ENCODE assay signal across 9 cellular contexts in genomic region chr5:173010547-173011464, GRCh38. TPM values are rescaled to one million over a fixed set of nuclear protein-coding genes. Genes with fewer than 3 reads are reported as not detected.
DNase-seq lines count a peak whose midpoint lies in the region; TF ChIP-seq lines count a peak whose summit lies in the region.
"Had no signal": no experiment of that assay in that cellular context is flagged by ENCODE, and none has a peak within 500 bp of the region (broad histone marks: within the 10 kb centered on the region; RNA-seq: fewer than 3 reads in every experiment).

No MANE protein-coding gene starts in this region.

- TF ChIP-seq CTCF in 22Rv1 (IDR thresholded peaks at IDR 0.05) (peak; percentile 78), endodermal cell (conservative IDR thresholded peaks at IDR 0.05) (peak; percentile 76), WERI-Rb-1 (IDR thresholded peaks at IDR 0.05; ENCODE audit: low read depth, low read length) (no peak)

- peak; percentile 70 for DNase-seq in HuH-7 (ENCODE audit: low spot score)
- peak; percentile 87 for DNase-seq in endodermal cell
- DNase-seq in medulla oblongata (ENCODE audit: extremely low spot score): peak; percentile 83
- no peak for DNase-seq in WERI-Rb-1
- DNase-seq in amniotic stem cell (lab: John Stamatoyannopoulos, UW): no peak
- DNase-seq in T-helper 1 cell: no peak
- DNase-seq in NCI-H446 (lab: John Stamatoyannopoulos, UW): no peak
- DNase-seq: activated T-cell treated with anti-CD3 and anti-CD28 coated beads, Interleukin-2, amount 50 U/mL, for 1 hour had no signal

- no peaks in the 10 kb centered on the region for H3K27me3 Mint-ChIP-seq in endodermal cell (ENCODE audit: insufficient read depth)

- H3K27ac ChIP-seq in 22Rv1: peak overlapping the region; percentile 88
- no peak overlapping the region for H3K27ac ChIP-seq in endodermal cell (ENCODE audit: low read depth, low read length)
- no peak overlapping the region for H3K27ac ChIP-seq in WERI-Rb-1

- no peaks in the 10 kb centered on the region for H3K9me3 Mint-ChIP-seq in endodermal cell

- WGBS in endodermal cell (ENCODE audit: insufficient coverage in 1 of 2, insufficient read length in 1 of 2), 2 experiments: 81 to 84% methylated on average over 11 of the region's 11 CpGs

- H3K36me3 ChIP-seq in endodermal cell (ENCODE audit: control insufficient read depth, insufficient read depth, low read length): peaks cover 18% of the 10 kb centered on the region
- H3K36me3 ChIP-seq in WERI-Rb-1: no peaks in the 10 kb centered on the region

- H3K36me3 Mint-ChIP-seq in endodermal cell (ENCODE audit: low read depth): peaks cover 15% of the 10 kb centered on the region

- no peak overlapping the region for H3K9ac ChIP-seq in endodermal cell (ENCODE audit: extremely low read depth, low read length, poor library complexity, severe bottlenecking)

- no peak overlapping the region for H3K4me3 Mint-ChIP-seq in endodermal cell

- H3K9me3 ChIP-seq in endodermal cell (ENCODE audit: control insufficient read depth, low read length) (no peaks in the 10 kb centered on the region), WERI-Rb-1 (ENCODE audit: severe bottlenecking) (no peaks in the 10 kb centered on the region)

- peaks cover 10% of the 10 kb centered on the region for H3K4me1 ChIP-seq in endodermal cell (ENCODE audit: control insufficient read depth, insufficient read depth, low read length)

- peaks cover 9% of the 10 kb centered on the region for H3K4me1 Mint-ChIP-seq in endodermal cell

- peak overlapping the region; percentile 54 for H3K27ac Mint-ChIP-seq in endodermal cell

- no peaks in the 10 kb centered on the region for H3K27me3 ChIP-seq in endodermal cell (ENCODE audit: control insufficient read depth, insufficient read depth, low read length, poor library complexity, severe bottlenecking)
- no peaks in the 10 kb centered on the region for H3K27me3 ChIP-seq in WERI-Rb-1 (ENCODE audit: insufficient read depth, low read depth, severe bottlenecking)

- H3K4me3 ChIP-seq in endodermal cell (ENCODE audit: low read length) (no peak overlapping the region), WERI-Rb-1 (ENCODE audit: low read depth, low read length) (no peak overlapping the region)

RNA-seq across cellular contexts. Expression of gene ATP6V0E1, which starts 27.2 kb away (rescaled TPM):
- total RNA-seq in endodermal cell: 100 to 1,000 TPM; 119 to 128 TPM
- polyA plus RNA-seq in endodermal cell (2013, experiment 1 of 2): 93.0 TPM
- polyA plus RNA-seq in endodermal cell (2013, experiment 2 of 2): 84.4 TPM

RNA-seq across cellular contexts. Expression of gene CREBRF, which starts 45.3 kb away (rescaled TPM):
- total RNA-seq in endodermal cell: 10 to 100 TPM; 12.2 to 12.7 TPM
- polyA plus RNA-seq in endodermal cell (2013, experiment 1 of 2): 10.2 TPM
- 7.8 TPM for polyA plus RNA-seq in endodermal cell (2013, experiment 2 of 2)

RNA-seq across cellular contexts. Expression of gene RPL26L1, which starts 51.6 kb away (rescaled TPM):
- total RNA-seq in endodermal cell: 10 to 100 TPM; 56.7 to 60.0 TPM
- polyA plus RNA-seq in endodermal cell (2013, experiment 1 of 2): 72.4 TPM
- 76.0 TPM for polyA plus RNA-seq in endodermal cell (2013, experiment 2 of 2)

Comparison
In these comparisons a context has a peak if more than half of its experiments do, and no peak if none do; other contexts are left out.
1. DNase-seq: peak in HuH-7 (single experiment), endodermal cell (single experiment) and medulla oblongata (single experiment); none in WERI-Rb-1 (single experiment), amniotic stem cell (single experiment), T-helper 1 cell (0 of 5) and NCI-H446 (0 of 2).